1 cellular context compared by ENCODE assay signal in genomic region chr15:86494475-86494874, GRCh38.
TF ChIP-seq lines count a peak whose summit lies in the region.

No MANE protein-coding gene starts in this region.

TF ChIP-seq in K562, 482 proteins besides CTCF, POLR2A, EP300 and RAD21 (continued from another document):
- TF ChIP-seq CREB3L1 (IDR thresholded peaks at IDR 0.05; ENCODE audit: borderline replicate concordance, low read depth) (no peak), NR2C2 (CRISPR knock-in tag; IDR thresholded peaks at IDR 0.05) (no peak), NR2C2 (tag; IDR thresholded peaks at IDR 0.05) (no peak), MAFF (IDR thresholded peaks at IDR 0.05; ENCODE audit: low read length) (peak; percentile 89), PPARD (CRISPR knock-in tag; IDR thresholded peaks at IDR 0.05) (no peak), NCOA1 (IDR thresholded peaks at IDR 0.05; ENCODE audit: low read depth) (no peak), ETV5 (CRISPR knock-in tag; IDR thresholded peaks at IDR 0.05; ENCODE audit: low read depth) (no peak), MEF2D (tag; conservative IDR thresholded peaks at IDR 0.05; ENCODE audit: low read depth) (no peak), C11orf30 (IDR thresholded peaks at IDR 0.05; ENCODE audit: low read depth) (peak; percentile 70), ZEB2 (IDR thresholded peaks at IDR 0.05) (no peak), ZNF316 (IDR thresholded peaks at IDR 0.05) (peak; percentile 91), KLF16 (IDR thresholded peaks at IDR 0.05) (no peak), MAFG (tag; conservative IDR thresholded peaks at IDR 0.05) (peak; percentile 82), SMARCB1 (IDR thresholded peaks at IDR 0.05; ENCODE audit: insufficient read length, low read depth) (no peak), NELFE (IDR thresholded peaks at IDR 0.05; ENCODE audit: insufficient read depth, insufficient read length) (no peak), ASH1L (IDR thresholded peaks at IDR 0.05; ENCODE audit: borderline replicate concordance, low read depth, partially characterized antibody) (no peak), MXI1 (IDR thresholded peaks at IDR 0.05; ENCODE audit: low read depth, low read length) (no peak), MAFK (IDR thresholded peaks at IDR 0.05; ENCODE audit: low read length) (peak; percentile 91), ZNF561 (CRISPR knock-in tag; conservative IDR thresholded peaks at IDR 0.05) (no peak), TAF15 (IDR thresholded peaks at IDR 0.05; ENCODE audit: low read depth, low read length) (no peak), JUND (IDR thresholded peaks at IDR 0.05; ENCODE audit: borderline replicate concordance, low read depth, low read length) (no peak), JUND (tag; IDR thresholded peaks at IDR 0.05; ENCODE audit: borderline replicate concordance, low read depth, low read length) (no peak), POLR2B (IDR thresholded peaks at IDR 0.05; ENCODE audit: low read depth, partially characterized antibody) (no peak)
- TF ChIP-seq, protein P1, sequence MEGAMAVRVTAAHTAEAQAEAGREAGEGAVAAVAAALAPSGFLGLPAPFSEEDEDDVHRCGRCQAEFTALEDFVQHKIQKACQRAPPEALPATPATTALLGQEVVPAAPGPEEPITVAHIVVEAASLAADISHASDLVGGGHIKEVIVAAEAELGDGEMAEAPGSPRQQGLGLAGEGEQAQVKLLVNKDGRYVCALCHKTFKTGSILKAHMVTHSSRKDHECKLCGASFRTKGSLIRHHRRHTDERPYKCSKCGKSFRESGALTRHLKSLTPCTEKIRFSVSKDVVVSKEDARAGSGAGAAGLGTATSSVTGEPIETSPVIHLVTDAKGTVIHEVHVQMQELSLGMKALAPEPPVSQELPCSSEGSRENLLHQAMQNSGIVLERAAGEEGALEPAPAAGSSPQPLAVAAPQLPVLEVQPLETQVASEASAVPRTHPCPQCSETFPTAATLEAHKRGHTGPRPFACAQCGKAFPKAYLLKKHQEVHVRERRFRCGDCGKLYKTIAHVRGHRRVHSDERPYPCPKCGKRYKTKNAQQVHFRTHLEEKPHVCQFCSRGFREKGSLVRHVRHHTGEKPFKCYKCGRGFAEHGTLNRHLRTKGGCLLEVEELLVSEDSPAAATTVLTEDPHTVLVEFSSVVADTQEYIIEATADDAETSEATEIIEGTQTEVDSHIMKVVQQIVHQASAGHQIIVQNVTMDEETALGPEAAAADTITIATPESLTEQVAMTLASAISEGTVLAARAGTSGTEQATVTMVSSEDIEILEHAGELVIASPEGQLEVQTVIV (CRISPR knock-in tag; IDR thresholded peaks at IDR 0.05; ENCODE audit: borderline replicate concordance), result no peak
- TF ChIP-seq, protein P2, sequence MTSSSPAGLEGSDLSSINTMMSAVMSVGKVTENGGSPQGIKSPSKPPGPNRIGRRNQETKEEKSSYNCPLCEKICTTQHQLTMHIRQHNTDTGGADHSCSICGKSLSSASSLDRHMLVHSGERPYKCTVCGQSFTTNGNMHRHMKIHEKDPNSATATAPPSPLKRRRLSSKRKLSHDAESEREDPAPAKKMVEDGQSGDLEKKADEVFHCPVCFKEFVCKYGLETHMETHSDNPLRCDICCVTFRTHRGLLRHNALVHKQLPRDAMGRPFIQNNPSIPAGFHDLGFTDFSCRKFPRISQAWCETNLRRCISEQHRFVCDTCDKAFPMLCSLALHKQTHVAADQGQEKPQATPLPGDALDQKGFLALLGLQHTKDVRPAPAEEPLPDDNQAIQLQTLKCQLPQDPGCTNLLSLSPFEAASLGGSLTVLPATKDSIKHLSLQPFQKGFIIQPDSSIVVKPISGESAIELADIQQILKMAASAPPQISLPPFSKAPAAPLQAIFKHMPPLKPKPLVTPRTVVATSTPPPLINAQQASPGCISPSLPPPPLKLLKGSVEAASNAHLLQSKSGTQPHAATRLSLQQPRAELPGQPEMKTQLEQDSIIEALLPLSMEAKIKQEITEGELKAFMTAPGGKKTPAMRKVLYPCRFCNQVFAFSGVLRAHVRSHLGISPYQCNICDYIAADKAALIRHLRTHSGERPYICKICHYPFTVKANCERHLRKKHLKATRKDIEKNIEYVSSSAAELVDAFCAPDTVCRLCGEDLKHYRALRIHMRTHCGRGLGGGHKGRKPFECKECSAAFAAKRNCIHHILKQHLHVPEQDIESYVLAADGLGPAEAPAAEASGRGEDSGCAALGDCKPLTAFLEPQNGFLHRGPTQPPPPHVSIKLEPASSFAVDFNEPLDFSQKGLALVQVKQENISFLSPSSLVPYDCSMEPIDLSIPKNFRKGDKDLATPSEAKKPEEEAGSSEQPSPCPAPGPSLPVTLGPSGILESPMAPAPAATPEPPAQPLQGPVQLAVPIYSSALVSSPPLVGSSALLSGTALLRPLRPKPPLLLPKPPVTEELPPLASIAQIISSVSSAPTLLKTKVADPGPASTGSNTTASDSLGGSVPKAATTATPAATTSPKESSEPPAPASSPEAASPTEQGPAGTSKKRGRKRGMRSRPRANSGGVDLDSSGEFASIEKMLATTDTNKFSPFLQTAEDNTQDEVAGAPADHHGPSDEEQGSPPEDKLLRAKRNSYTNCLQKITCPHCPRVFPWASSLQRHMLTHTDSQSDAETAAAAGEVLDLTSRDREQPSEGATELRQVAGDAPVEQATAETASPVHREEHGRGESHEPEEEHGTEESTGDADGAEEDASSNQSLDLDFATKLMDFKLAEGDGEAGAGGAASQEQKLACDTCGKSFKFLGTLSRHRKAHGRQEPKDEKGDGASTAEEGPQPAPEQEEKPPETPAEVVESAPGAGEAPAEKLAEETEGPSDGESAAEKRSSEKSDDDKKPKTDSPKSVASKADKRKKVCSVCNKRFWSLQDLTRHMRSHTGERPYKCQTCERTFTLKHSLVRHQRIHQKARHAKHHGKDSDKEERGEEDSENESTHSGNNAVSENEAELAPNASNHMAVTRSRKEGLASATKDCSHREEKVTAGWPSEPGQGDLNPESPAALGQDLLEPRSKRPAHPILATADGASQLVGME (CRISPR knock-in tag; IDR thresholded peaks at IDR 0.05), result no peak
